2 cellular contexts compared by ENCODE assay signal in the genomic region with DNA sequence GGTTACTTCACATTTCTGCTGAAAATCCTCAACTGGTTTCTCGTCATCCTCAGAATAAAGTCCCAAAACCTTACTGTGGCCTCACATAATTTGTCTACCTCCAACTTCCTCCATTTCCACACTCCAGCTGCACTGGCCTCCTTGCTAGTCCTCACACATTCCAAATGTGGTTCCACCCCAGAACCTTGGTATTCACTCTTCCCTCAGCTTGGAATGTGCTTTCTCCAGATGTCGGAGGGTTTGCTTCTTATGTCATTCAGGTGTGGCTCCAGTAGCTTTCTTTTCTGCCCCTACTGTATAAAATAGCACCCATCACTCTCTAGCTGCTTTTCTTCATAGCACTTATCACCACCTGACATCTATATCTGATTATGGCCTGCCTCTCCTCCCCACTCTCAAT.
TF ChIP-seq lines count a peak whose summit lies in the region.

No MANE protein-coding gene starts in this region.

TF ChIP-seq in GM23338, 12 proteins besides CTCF, POLR2A, EP300 and RAD21:
- TF ChIP-seq, protein P1, sequence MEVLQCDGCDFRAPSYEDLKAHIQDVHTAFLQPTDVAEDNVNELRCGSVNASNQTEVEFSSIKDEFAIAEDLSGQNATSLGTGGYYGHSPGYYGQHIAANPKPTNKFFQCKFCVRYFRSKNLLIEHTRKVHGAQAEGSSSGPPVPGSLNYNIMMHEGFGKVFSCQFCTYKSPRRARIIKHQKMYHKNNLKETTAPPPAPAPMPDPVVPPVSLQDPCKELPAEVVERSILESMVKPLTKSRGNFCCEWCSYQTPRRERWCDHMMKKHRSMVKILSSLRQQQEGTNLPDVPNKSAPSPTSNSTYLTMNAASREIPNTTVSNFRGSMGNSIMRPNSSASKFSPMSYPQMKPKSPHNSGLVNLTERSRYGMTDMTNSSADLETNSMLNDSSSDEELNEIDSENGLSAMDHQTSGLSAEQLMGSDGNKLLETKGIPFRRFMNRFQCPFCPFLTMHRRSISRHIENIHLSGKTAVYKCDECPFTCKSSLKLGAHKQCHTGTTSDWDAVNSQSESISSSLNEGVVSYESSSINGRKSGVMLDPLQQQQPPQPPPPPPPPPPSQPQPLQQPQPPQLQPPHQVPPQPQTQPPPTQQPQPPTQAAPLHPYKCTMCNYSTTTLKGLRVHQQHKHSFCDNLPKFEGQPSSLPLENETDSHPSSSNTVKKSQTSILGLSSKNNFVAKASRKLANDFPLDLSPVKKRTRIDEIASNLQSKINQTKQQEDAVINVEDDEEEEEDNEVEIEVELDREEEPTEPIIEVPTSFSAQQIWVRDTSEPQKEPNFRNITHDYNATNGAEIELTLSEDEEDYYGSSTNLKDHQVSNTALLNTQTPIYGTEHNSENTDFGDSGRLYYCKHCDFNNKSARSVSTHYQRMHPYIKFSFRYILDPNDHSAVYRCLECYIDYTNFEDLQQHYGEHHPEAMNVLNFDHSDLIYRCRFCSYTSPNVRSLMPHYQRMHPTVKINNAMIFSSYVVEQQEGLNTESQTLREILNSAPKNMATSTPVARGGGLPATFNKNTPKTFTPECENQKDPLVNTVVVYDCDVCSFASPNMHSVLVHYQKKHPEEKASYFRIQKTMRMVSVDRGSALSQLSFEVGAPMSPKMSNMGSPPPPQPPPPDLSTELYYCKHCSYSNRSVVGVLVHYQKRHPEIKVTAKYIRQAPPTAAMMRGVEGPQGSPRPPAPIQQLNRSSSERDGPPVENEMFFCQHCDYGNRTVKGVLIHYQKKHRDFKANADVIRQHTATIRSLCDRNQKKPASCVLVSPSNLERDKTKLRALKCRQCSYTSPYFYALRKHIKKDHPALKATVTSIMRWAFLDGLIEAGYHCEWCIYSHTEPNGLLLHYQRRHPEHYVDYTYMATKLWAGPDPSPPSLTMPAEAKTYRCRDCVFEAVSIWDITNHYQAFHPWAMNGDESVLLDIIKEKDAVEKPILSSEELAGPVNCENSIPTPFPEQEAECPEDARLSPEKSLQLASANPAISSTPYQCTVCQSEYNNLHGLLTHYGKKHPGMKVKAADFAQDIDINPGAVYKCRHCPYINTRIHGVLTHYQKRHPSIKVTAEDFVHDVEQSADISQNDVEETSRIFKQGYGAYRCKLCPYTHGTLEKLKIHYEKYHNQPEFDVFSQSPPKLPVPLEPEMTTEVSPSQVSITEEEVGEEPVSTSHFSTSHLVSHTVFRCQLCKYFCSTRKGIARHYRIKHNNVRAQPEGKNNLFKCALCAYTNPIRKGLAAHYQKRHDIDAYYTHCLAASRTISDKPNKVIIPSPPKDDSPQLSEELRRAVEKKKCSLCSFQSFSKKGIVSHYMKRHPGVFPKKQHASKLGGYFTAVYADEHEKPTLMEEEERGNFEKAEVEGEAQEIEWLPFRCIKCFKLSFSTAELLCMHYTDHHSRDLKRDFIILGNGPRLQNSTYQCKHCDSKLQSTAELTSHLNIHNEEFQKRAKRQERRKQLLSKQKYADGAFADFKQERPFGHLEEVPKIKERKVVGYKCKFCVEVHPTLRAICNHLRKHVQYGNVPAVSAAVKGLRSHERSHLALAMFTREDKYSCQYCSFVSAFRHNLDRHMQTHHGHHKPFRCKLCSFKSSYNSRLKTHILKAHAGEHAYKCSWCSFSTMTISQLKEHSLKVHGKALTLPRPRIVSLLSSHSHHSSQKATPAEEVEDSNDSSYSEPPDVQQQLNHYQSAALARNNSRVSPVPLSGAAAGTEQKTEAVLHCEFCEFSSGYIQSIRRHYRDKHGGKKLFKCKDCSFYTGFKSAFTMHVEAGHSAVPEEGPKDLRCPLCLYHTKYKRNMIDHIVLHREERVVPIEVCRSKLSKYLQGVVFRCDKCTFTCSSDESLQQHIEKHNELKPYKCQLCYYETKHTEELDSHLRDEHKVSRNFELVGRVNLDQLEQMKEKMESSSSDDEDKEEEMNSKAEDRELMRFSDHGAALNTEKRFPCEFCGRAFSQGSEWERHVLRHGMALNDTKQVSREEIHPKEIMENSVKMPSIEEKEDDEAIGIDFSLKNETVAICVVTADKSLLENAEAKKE (CRISPR knock-in tag; IDR thresholded peaks at IDR 0.05): peak; percentile 49; the same call in 1 of the 2 replicates
- TF ChIP-seq, protein P2, sequence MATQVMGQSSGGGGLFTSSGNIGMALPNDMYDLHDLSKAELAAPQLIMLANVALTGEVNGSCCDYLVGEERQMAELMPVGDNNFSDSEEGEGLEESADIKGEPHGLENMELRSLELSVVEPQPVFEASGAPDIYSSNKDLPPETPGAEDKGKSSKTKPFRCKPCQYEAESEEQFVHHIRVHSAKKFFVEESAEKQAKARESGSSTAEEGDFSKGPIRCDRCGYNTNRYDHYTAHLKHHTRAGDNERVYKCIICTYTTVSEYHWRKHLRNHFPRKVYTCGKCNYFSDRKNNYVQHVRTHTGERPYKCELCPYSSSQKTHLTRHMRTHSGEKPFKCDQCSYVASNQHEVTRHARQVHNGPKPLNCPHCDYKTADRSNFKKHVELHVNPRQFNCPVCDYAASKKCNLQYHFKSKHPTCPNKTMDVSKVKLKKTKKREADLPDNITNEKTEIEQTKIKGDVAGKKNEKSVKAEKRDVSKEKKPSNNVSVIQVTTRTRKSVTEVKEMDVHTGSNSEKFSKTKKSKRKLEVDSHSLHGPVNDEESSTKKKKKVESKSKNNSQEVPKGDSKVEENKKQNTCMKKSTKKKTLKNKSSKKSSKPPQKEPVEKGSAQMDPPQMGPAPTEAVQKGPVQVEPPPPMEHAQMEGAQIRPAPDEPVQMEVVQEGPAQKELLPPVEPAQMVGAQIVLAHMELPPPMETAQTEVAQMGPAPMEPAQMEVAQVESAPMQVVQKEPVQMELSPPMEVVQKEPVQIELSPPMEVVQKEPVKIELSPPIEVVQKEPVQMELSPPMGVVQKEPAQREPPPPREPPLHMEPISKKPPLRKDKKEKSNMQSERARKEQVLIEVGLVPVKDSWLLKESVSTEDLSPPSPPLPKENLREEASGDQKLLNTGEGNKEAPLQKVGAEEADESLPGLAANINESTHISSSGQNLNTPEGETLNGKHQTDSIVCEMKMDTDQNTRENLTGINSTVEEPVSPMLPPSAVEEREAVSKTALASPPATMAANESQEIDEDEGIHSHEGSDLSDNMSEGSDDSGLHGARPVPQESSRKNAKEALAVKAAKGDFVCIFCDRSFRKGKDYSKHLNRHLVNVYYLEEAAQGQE (IDR thresholded peaks at IDR 0.05; ENCODE audit: unreplicated experiment): no peak
- TF ChIP-seq ZNF114 (CRISPR knock-in tag; IDR thresholded peaks at IDR 0.05): no peak
- no peak for TF ChIP-seq CREB1 (CRISPR knock-in tag; IDR thresholded peaks at IDR 0.05; ENCODE audit: low read depth)
- TF ChIP-seq POLR2AphosphoS5 (IDR thresholded peaks at IDR 0.05; ENCODE audit: low read depth): no peak

TF ChIP-seq in WTC11, 78 proteins besides CTCF, POLR2A, EP300 and RAD21:
- TF ChIP-seq, protein P3, sequence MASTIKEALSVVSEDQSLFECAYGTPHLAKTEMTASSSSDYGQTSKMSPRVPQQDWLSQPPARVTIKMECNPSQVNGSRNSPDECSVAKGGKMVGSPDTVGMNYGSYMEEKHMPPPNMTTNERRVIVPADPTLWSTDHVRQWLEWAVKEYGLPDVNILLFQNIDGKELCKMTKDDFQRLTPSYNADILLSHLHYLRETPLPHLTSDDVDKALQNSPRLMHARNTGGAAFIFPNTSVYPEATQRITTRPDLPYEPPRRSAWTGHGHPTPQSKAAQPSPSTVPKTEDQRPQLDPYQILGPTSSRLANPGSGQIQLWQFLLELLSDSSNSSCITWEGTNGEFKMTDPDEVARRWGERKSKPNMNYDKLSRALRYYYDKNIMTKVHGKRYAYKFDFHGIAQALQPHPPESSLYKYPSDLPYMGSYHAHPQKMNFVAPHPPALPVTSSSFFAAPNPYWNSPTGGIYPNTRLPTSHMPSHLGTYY (CRISPR knock-in tag; IDR thresholded peaks at IDR 0.05): no peak
- no peak for TF ChIP-seq TP53 (CRISPR knock-in tag; IDR thresholded peaks at IDR 0.05)
- TF ChIP-seq, protein P4, sequence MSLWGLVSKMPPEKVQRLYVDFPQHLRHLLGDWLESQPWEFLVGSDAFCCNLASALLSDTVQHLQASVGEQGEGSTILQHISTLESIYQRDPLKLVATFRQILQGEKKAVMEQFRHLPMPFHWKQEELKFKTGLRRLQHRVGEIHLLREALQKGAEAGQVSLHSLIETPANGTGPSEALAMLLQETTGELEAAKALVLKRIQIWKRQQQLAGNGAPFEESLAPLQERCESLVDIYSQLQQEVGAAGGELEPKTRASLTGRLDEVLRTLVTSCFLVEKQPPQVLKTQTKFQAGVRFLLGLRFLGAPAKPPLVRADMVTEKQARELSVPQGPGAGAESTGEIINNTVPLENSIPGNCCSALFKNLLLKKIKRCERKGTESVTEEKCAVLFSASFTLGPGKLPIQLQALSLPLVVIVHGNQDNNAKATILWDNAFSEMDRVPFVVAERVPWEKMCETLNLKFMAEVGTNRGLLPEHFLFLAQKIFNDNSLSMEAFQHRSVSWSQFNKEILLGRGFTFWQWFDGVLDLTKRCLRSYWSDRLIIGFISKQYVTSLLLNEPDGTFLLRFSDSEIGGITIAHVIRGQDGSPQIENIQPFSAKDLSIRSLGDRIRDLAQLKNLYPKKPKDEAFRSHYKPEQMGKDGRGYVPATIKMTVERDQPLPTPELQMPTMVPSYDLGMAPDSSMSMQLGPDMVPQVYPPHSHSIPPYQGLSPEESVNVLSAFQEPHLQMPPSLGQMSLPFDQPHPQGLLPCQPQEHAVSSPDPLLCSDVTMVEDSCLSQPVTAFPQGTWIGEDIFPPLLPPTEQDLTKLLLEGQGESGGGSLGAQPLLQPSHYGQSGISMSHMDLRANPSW (CRISPR knock-in tag; conservative IDR thresholded peaks at IDR 0.05; ENCODE audit: low read depth): no peak
- TF ChIP-seq, protein P5, sequence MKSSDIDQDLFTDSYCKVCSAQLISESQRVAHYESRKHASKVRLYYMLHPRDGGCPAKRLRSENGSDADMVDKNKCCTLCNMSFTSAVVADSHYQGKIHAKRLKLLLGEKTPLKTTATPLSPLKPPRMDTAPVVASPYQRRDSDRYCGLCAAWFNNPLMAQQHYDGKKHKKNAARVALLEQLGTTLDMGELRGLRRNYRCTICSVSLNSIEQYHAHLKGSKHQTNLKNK (CRISPR knock-in tag; IDR thresholded peaks at IDR 0.05): no peak
- no peak for TF ChIP-seq GRHL2 (CRISPR knock-in tag; IDR thresholded peaks at IDR 0.05; ENCODE audit: insufficient replicate concordance, severe bottlenecking)
- TF ChIP-seq SMAD4 (CRISPR knock-in tag; IDR thresholded peaks at IDR 0.05): no peak
- TF ChIP-seq ZNF232 (CRISPR knock-in tag; IDR thresholded peaks at IDR 0.05): no peak
- TF ChIP-seq CREB1 (CRISPR knock-in tag; IDR thresholded peaks at IDR 0.05): no peak
- TF ChIP-seq ZBTB21 (CRISPR knock-in tag; IDR thresholded peaks at IDR 0.05; ENCODE audit: borderline replicate concordance): no peak
- TF ChIP-seq CBFB (CRISPR knock-in tag; IDR thresholded peaks at IDR 0.05; ENCODE audit: low read depth): no peak
- no peak for TF ChIP-seq RELA (CRISPR knock-in tag; IDR thresholded peaks at IDR 0.05; ENCODE audit: borderline replicate concordance)
- TF ChIP-seq, protein P6, sequence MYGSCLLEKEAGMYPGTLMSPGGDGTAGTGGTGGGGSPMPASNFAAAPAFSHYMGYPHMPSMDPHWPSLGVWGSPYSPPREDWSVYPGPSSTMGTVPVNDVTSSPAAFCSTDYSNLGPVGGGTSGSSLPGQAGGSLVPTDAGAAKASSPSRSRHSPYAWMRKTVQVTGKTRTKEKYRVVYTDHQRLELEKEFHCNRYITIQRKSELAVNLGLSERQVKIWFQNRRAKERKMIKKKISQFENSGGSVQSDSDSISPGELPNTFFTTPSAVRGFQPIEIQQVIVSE (CRISPR knock-in tag; IDR thresholded peaks at IDR 0.05; ENCODE audit: borderline replicate concordance): no peak
- TF ChIP-seq ESRRA (CRISPR knock-in tag; IDR thresholded peaks at IDR 0.05; ENCODE audit: borderline replicate concordance): no peak
- no peak for TF ChIP-seq TEAD4 (CRISPR knock-in tag; IDR thresholded peaks at IDR 0.05)
